Comparison of ENCODE assay signal across 25 cellular contexts in genomic region chr21:46172863-46173528, GRCh38. TPM values are rescaled to one million over a fixed set of nuclear protein-coding genes. Genes with fewer than 3 reads are reported as not detected.
A peak's percentile ranks its signal among the peaks of the same experiment; 100 is the strongest.
DNase-seq lines count a peak whose midpoint lies in the region; ATAC-seq, FAIRE-seq and TF ChIP-seq lines count a peak whose summit lies in the region.
"Had no signal": no experiment of that assay in that cellular context is flagged by ENCODE, and none has a peak within 500 bp of the region (broad histone marks: within the 10 kb centered on the region; RNA-seq: fewer than 3 reads in every experiment).

No MANE protein-coding gene starts in this region.

- intact Hi-C loops in PC-3 (cut with micrococcal nuclease): no loop called here

- H3K9ac ChIP-seq in PC-3 (ENCODE audit: low read length): no peak overlapping the region
- H3K9ac ChIP-seq: BLaER1 treated with 17β-estradiol and CSF1 and Interleukin-3, amounts not matched to agents 10 nM and 100 nM had no signal

- CTCF ChIA-PET in PC-3 (lab: Charles Lee) (no interaction called here), HEK293T (lab: Yijun Ruan, JAX) (no interaction called here)

- H3K36me3 ChIP-seq in Peyer's patch (no peaks in the 10 kb centered on the region), PC-3 (ENCODE audit: low read depth, low read length) (0 out of 2 replicates have a peak, but pooled peaks cover 6% of the 10 kb centered on the region)
- H3K36me3 ChIP-seq: adrenal gland; BLaER1 treated with 17β-estradiol and CSF1 and Interleukin-3, amounts not matched to agents 10 nM and 100 nM; breast epithelium; lower lobe of right lung had no signal

- H3K4me1 ChIP-seq in Peyer's patch (no peaks in the 10 kb centered on the region), PC-3 (ENCODE audit: insufficient read depth, low read length) (peaks cover 12% of the 10 kb centered on the region)
- H3K4me1 ChIP-seq: adrenal gland, breast epithelium, lower lobe of right lung, psoas muscle had no signal

- peaks cover 13% of the 10 kb centered on the region for H3K36me3 Mint-ChIP-seq in endothelial cell (ENCODE audit: low read depth, unreplicated experiment)
- H3K36me3 Mint-ChIP-seq in osteocyte (ENCODE audit: unreplicated experiment): peaks cover 14% of the 10 kb centered on the region

- H3K79me2 ChIP-seq in PC-3 (ENCODE audit: low read length): peaks cover 31% of the 10 kb centered on the region

- peak; percentile 6 for DNase-seq in D341Med (ENCODE audit: low spot score)
- peak; percentile 2 to 43 (median 21) for DNase-seq in Peyer's patch
- no peak for DNase-seq in endothelial cell (ENCODE audit: low spot score)
- DNase-seq in osteocyte (ENCODE audit: extremely low spot score, unreplicated experiment): peak; percentile 80
- no peak for DNase-seq in PC-3
- DNase-seq in HEK293T (ENCODE audit: extremely low spot score): no peak
- DNase-seq in DMS 273 treated with DMSO at 0.1 percent for 48 hours (lab: John Stamatoyannopoulos, UW): no peak
- no peak for DNase-seq in urothelium cell line (ENCODE audit: low spot score)
- DNase-seq: activated T-cell treated with anti-CD3 and anti-CD28 coated beads, Interleukin-2, amount 50 U/mL, for 1 hour; COR-L47; islet precursor cell; lower lobe of right lung; NCI-H1048; NCI-H1694 treated with DMSO at 0.1 percent for 48 hours; NCI-H526 treated with DMSO at 0.1 percent for 48 hours; psoas muscle; stimulated activated CD4-positive, alpha-beta T cell treated with anti-CD3 and anti-CD28 coated beads, Interleukin-2, amount 100 ng/mL, for 24 hours had no signal

- no peak for ATAC-seq in PC-3
- ATAC-seq: lower lobe of right lung, psoas muscle had no signal

- BruUV-seq in PC-3 (replicated peaks; lab: Mats Ljungman, UMichigan): no TSS peak

- FAIRE-seq in urothelium cell line (lab: Jason Lieb, UNC): no peak
- FAIRE-seq: endometrium, GM12891 had no signal

- H2AFZ ChIP-seq in PC-3 (ENCODE audit: low read length): no peak overlapping the region

- H3K4me1 Mint-ChIP-seq in endothelial cell (ENCODE audit: unreplicated experiment) (peaks cover 4% of the 10 kb centered on the region), osteocyte (ENCODE audit: unreplicated experiment) (no peaks in the 10 kb centered on the region)

- no peak for TF ChIP-seq POLR2A in Peyer's patch (IDR thresholded peaks at IDR 0.05)

- no peaks in the 10 kb centered on the region for H4K20me1 ChIP-seq in PC-3 (ENCODE audit: low read length)

- H3K4me3 ChIP-seq in Peyer's patch: no peak overlapping the region
- H3K4me3 ChIP-seq in PC-3 (ENCODE audit: low read length): no peak overlapping the region
- H3K4me3 ChIP-seq: adrenal gland; BLaER1 treated with 17β-estradiol and CSF1 and Interleukin-3, amounts not matched to agents 10 nM and 100 nM; breast epithelium; lower lobe of right lung; psoas muscle; skin epidermis had no signal

- no peaks in the 10 kb centered on the region for H3K9me3 Mint-ChIP-seq in endothelial cell (ENCODE audit: unreplicated experiment)
- H3K9me3 Mint-ChIP-seq in osteocyte (ENCODE audit: unreplicated experiment): peaks cover 28% of the 10 kb centered on the region

- TF ChIP-seq CTCF in Peyer's patch (IDR thresholded peaks at IDR 0.05) (no peak), endothelial cell (IDR thresholded peaks at IDR 0.05; ENCODE audit: unreplicated experiment) (no peak), osteocyte (IDR thresholded peaks at IDR 0.05) (no peak), PC-3 (conservative IDR thresholded peaks at IDR 0.05; ENCODE audit: low read depth, low read length) (no peak)

- H3K9me2 ChIP-seq in PC-3 (replicated peaks; ENCODE audit: low read length): no peaks in the 10 kb centered on the region

- H3K4me2 ChIP-seq in PC-3 (ENCODE audit: low read length): no peak overlapping the region
- H3K4me2 ChIP-seq: BLaER1 treated with 17β-estradiol and CSF1 and Interleukin-3, amounts not matched to agents 10 nM and 100 nM had no signal

- H3K27ac ChIP-seq in Peyer's patch (no peak overlapping the region), PC-3 (ENCODE audit: low read length) (no peak overlapping the region)
- H3K27ac ChIP-seq: adrenal gland; BLaER1 treated with 17β-estradiol and CSF1 and Interleukin-3, amounts not matched to agents 10 nM and 100 nM; breast epithelium; lower lobe of right lung; psoas muscle; skin epidermis; VCaP had no signal

- no peaks in the 10 kb centered on the region for H3F3A ChIP-seq in PC-3 (ENCODE audit: low read length, unreplicated experiment)

- no peaks in the 10 kb centered on the region for H3K27me3 ChIP-seq in Peyer's patch
- no peaks in the 10 kb centered on the region for H3K27me3 ChIP-seq in PC-3 (ENCODE audit: low read length)
- H3K27me3 ChIP-seq: adrenal gland; BLaER1 treated with 17β-estradiol and CSF1 and Interleukin-3, amounts not matched to agents 10 nM and 100 nM; breast epithelium had no signal

- peaks cover 7% of the 10 kb centered on the region for H3K27me3 Mint-ChIP-seq in endothelial cell (ENCODE audit: unreplicated experiment)
- H3K27me3 Mint-ChIP-seq in osteocyte (ENCODE audit: unreplicated experiment): peaks cover 2% of the 10 kb centered on the region

- H3K27ac Mint-ChIP-seq in endothelial cell (ENCODE audit: unreplicated experiment) (peak overlapping the region; percentile 61), osteocyte (ENCODE audit: unreplicated experiment) (no peak overlapping the region)
- H3K27ac Mint-ChIP-seq: stimulated activated memory B cell treated with anti-CD40 and anti-IgM and Interleukin-4, amounts not matched to agents 10 μg/mL and 1 μg/mL and 100 μg/mL, for 72 hours had no signal

- H3K4me3 Mint-ChIP-seq in endothelial cell (ENCODE audit: unreplicated experiment): no peak overlapping the region
- no peak overlapping the region for H3K4me3 Mint-ChIP-seq in osteocyte (ENCODE audit: unreplicated experiment)
- H3K4me3 Mint-ChIP-seq: stimulated activated memory B cell treated with anti-CD40 and anti-IgM and Interleukin-4, amounts not matched to agents 10 μg/mL and 1 μg/mL and 100 μg/mL, for 72 hours had no signal

- POLR2A ChIA-PET in PC-3 (lab: Charles Lee; ENCODE audit: unreplicated experiment) (no interaction called here), HEK293T (lab: Yijun Ruan, JAX) (interaction anchor here (0.6 kb wide), 1 partner anchor 285 kb away, joined by 3 read pairs; no protein-coding TSS in a partner anchor)

- H3K9me3 ChIP-seq in Peyer's patch (no peaks in the 10 kb centered on the region), PC-3 (ENCODE audit: low read length) (no peaks in the 10 kb centered on the region)
- H3K9me3 ChIP-seq: lower lobe of right lung had no signal

TF ChIP-seq in HEK293T, 16 proteins besides CTCF, POLR2A, EP300 and RAD21:
- TF ChIP-seq SP1 (IDR thresholded peaks at IDR 0.05): no peak
- TF ChIP-seq BHLHE40 (IDR thresholded peaks at IDR 0.05; ENCODE audit: borderline replicate concordance): no peak
- TF ChIP-seq ARNT (IDR thresholded peaks at IDR 0.05): no peak
- no peak for TF ChIP-seq FOXK2 (IDR thresholded peaks at IDR 0.05)
- no peak for TF ChIP-seq FOXM1 (IDR thresholded peaks at IDR 0.05; ENCODE audit: borderline replicate concordance)
- TF ChIP-seq L3MBTL2 (conservative IDR thresholded peaks at IDR 0.05): no peak
- no peak for TF ChIP-seq CTBP1 (IDR thresholded peaks at IDR 0.05; ENCODE audit: borderline replicate concordance)
- no peak for TF ChIP-seq NFRKB (IDR thresholded peaks at IDR 0.05)
- no peak for TF ChIP-seq TARDBP (IDR thresholded peaks at IDR 0.05)
- no peak for TF ChIP-seq LEF1 (IDR thresholded peaks at IDR 0.05; ENCODE audit: borderline replicate concordance)

RNA-seq across cellular contexts. Expression of gene SPATC1L, which starts 11.3 kb away (rescaled TPM):
- 10 to 100 TPM in 1 of 4 donors, 1 to 10 TPM in 3; 1.1 to 13.2 (median 2.6) TPM for total RNA-seq in Peyer's patch
- 25.3 TPM for total RNA-seq in endothelial cell (ENCODE audit: unreplicated experiment)
- 17.5 and 18.9 TPM in 2 replicates for total RNA-seq in osteocyte
- total RNA-seq in PC-3 (2014; rRNA removed): 41.7 and 49.5 TPM in 2 replicates

RNA-seq across cellular contexts. Expression of gene FTCD, which starts 17.6 kb away (rescaled TPM):
- total RNA-seq in Peyer's patch (1 to 10 TPM in 1 of 4 donors, under 1 TPM in 1, not detected in 2; 0.67 to 1.0 TPM), endothelial cell (ENCODE audit: unreplicated experiment) (1.5 TPM), osteocyte (2.3 and 2.5 TPM in 2 replicates), PC-3 (2014; rRNA removed) (0.40 and 0.58 TPM in 2 replicates)

RNA-seq across cellular contexts. Expression of gene LSS, which starts 55.6 kb away (rescaled TPM):
- total RNA-seq in Peyer's patch: 100 to 1,000 TPM in 1 of 4 donors, 10 to 100 TPM in 3; 43.7 to 172 (median 66.5) TPM
- total RNA-seq in endothelial cell (ENCODE audit: unreplicated experiment): 157 TPM
- 92.0 and 101 TPM in 2 replicates for total RNA-seq in osteocyte
- total RNA-seq in PC-3 (2014; rRNA removed): 45.7 and 53.9 TPM in 2 replicates

Comparison
In these comparisons a context has a peak if more than half of its experiments do, and no peak if none do; other contexts are left out.
1. DNase-seq: peak in D341Med (single experiment), Peyer's patch (3 of 3) and osteocyte (single experiment); none in endothelial cell (single experiment), PC-3 (single experiment), HEK293T (single experiment), DMS 273 treated with DMSO at 0.1 percent for 48 hours (single experiment) and urothelium cell line (single experiment).